8 cellular contexts compared by ENCODE assay signal in genomic region chr2:176997074-176997791, GRCh38.
DNase-seq lines count a peak whose midpoint lies in the region; ATAC-seq and TF ChIP-seq lines count a peak whose summit lies in the region.

No MANE protein-coding gene starts in this region.

- H4K5ac ChIP-seq in IMR-90 (ENCODE audit: low read depth, low read length) = no peak overlapping the region

- H3K27ac ChIP-seq in IMR-90 (ENCODE audit: insufficient read depth, low read length) (no peak overlapping the region), epithelial cell of prostate (no peak overlapping the region), upper lobe of right lung (no peak overlapping the region)

- H2AFZ ChIP-seq in IMR-90 (replicated peaks; ENCODE audit: low read length, poor library complexity) = no peak overlapping the region

- H2BK15ac ChIP-seq in IMR-90 (ENCODE audit: low read depth, low read length) = no peak overlapping the region

- no peaks in the 10 kb centered on the region for H3K9me3 ChIP-seq in IMR-90 (ENCODE audit: control insufficient read depth, insufficient read depth, low read length)
- H3K9me3 ChIP-seq in upper lobe of right lung = no peaks in the 10 kb centered on the region
- H3K9me3 ChIP-seq in BE2C = no peaks in the 10 kb centered on the region

- no peak overlapping the region for H3K9ac ChIP-seq in IMR-90 (ENCODE audit: low read depth, low read length)

- ATAC-seq in GM21390 (IDR thresholded peaks at IDR 0.05; ENCODE audit: unreplicated experiment) (peak; percentile 47), IMR-90 (ENCODE audit: low read depth) (no peak), upper lobe of right lung (peak; percentile 10)

- no peak overlapping the region for H2BK5ac ChIP-seq in IMR-90 (ENCODE audit: low read depth, low read length, poor library complexity, severe bottlenecking)

- no peaks in the 10 kb centered on the region for H4K20me1 ChIP-seq in IMR-90 (ENCODE audit: insufficient read depth, low read length)

- no peak for TF ChIP-seq RAD21 in IMR-90 (IDR thresholded peaks at IDR 0.05; ENCODE audit: low read length)

- no peaks in the 10 kb centered on the region for H3K9me1 ChIP-seq in IMR-90 (ENCODE audit: insufficient read depth, low read length)

- no peak overlapping the region for H3K23ac ChIP-seq in IMR-90 (ENCODE audit: low read depth, low read length)

- no peak overlapping the region for H3K56ac ChIP-seq in IMR-90 (ENCODE audit: extremely low read depth, insufficient read depth, low read length)

- no peak for TF ChIP-seq CTCF in IMR-90 (conservative IDR thresholded peaks at IDR 0.05; ENCODE audit: low read depth, low read length)
- TF ChIP-seq CTCF in upper lobe of right lung (IDR thresholded peaks at IDR 0.05) = no peak
- no peak for TF ChIP-seq CTCF in BE2C (IDR thresholded peaks at IDR 0.05; ENCODE audit: low read depth, low read length)

- BruUV-seq in IMR-90 (replicated peaks; lab: Mats Ljungman, UMichigan) = no TSS peak

- no peak overlapping the region for H3K4ac ChIP-seq in IMR-90 (ENCODE audit: low read depth, low read length)

- DNase-seq in Caki2 (ENCODE audit: low read depth) = peak; percentile 81
- DNase-seq in IMR-90 = peak; percentile 72
- DNase-seq in epithelial cell of prostate (ENCODE audit: low read depth, low spot score) = peak; percentile 67
- no peak for DNase-seq in upper lobe of right lung
- no peak for DNase-seq in effector CD4-positive, alpha-beta T cell
- no peak for DNase-seq in islet precursor cell
- DNase-seq in BE2C = no peak

- no peak overlapping the region for H4K91ac ChIP-seq in IMR-90 (ENCODE audit: insufficient read depth, low read depth, low read length)

- 32% methylated on average over 3 of the region's 5 CpGs; no CpG with 5 or more reads in 1 of the 2 experiments for WGBS in IMR-90 (ENCODE audit: extremely low coverage in 2 of 2, insufficient read length in 1 of 2), 2 experiments

- no peak overlapping the region for H4K8ac ChIP-seq in IMR-90 (ENCODE audit: low read depth in 2 of 2, low read length in 2 of 2)

- H2AK5ac ChIP-seq in IMR-90 (ENCODE audit: low read depth, low read length) = no peak overlapping the region

- H3K4me1 ChIP-seq in IMR-90 (ENCODE audit: control insufficient read depth, insufficient read depth, low read length) (no peaks in the 10 kb centered on the region), upper lobe of right lung (no peaks in the 10 kb centered on the region), BE2C (no peaks in the 10 kb centered on the region)

- no peak overlapping the region for H2BK120ac ChIP-seq in IMR-90 (ENCODE audit: low read depth, low read length)

- no peak overlapping the region for H3K4me2 ChIP-seq in IMR-90 (ENCODE audit: low read depth, low read length)

- no peak for TF ChIP-seq POLR2A in IMR-90 (IDR thresholded peaks at IDR 0.05; ENCODE audit: low read depth, low read length)

- CTCF ChIA-PET in IMR-90 (lab: Yijun Ruan, JAX) = no interaction called here

- H3K18ac ChIP-seq in IMR-90 (ENCODE audit: low read depth, low read length) = no peak overlapping the region

- H3K4me3 ChIP-seq in IMR-90 (ENCODE audit: insufficient read depth, low read depth, low read length) (no peak overlapping the region), upper lobe of right lung (no peak overlapping the region), BE2C (ENCODE audit: low read depth, low read length) (no peak overlapping the region)

- POLR2A ChIA-PET in IMR-90 (lab: Charles Lee; ENCODE audit: unreplicated experiment) = no interaction called here

- no peak overlapping the region for H2BK20ac ChIP-seq in IMR-90 (ENCODE audit: low read depth, low read length)

- no peaks in the 10 kb centered on the region for H3K79me1 ChIP-seq in IMR-90 (ENCODE audit: low read depth in 1 of 2, low read length in 2 of 2)

- H3K14ac ChIP-seq in IMR-90 (replicated peaks; ENCODE audit: low read depth, low read length) = no peak overlapping the region

- in situ Hi-C loops in Caki2 (cut with HindIII; ENCODE audit: low pct_unique_long_range_greater_than_20kb, low sequenced_read_pairs) (no loop called here), IMR-90 (cut with MboI; ENCODE audit: low sequenced_read_pairs) (no loop called here)

- H2AK9ac ChIP-seq in IMR-90 (replicated peaks; ENCODE audit: low read depth, low read length, poor library complexity) = no peak overlapping the region

- H3K36me3 ChIP-seq in IMR-90 (ENCODE audit: control insufficient read depth, insufficient read depth, low read length) = no peaks in the 10 kb centered on the region
- H3K36me3 ChIP-seq in upper lobe of right lung = no peaks in the 10 kb centered on the region
- H3K36me3 ChIP-seq in BE2C = no peaks in the 10 kb centered on the region

- dilution Hi-C loops in IMR-90 (cut with HindIII; ENCODE audit: low sequenced_read_pairs, unreplicated experiment) = no loop called here

- H3K27me3 ChIP-seq in IMR-90 (ENCODE audit: control insufficient read depth, insufficient read depth, low read length) (no peaks in the 10 kb centered on the region), upper lobe of right lung (no peaks in the 10 kb centered on the region), BE2C (no peaks in the 10 kb centered on the region)

- intact Hi-C loops in IMR-90 (cut with micrococcal nuclease) = no loop called here
- intact Hi-C loops in upper lobe of right lung (cut with DNase I) = no loop called here

TF ChIP-seq in IMR-90, 13 proteins besides CTCF, POLR2A, EP300 and RAD21:
- no peak for TF ChIP-seq NFE2L2 (IDR thresholded peaks at IDR 0.05; ENCODE audit: low read depth, low read length)
- no peak for TF ChIP-seq RFX5 (IDR thresholded peaks at IDR 0.05; ENCODE audit: low read depth, low read length)

Comparison
In these comparisons a context has a peak if more than half of its experiments do, and no peak if none do; other contexts are left out.
1. DNase-seq: peak in Caki2 (single experiment), IMR-90 (single experiment) and epithelial cell of prostate (single experiment); none in upper lobe of right lung (single experiment), effector CD4-positive, alpha-beta T cell (single experiment), islet precursor cell (single experiment) and BE2C (single experiment).